Comparison of ENCODE assay signal across 10 cellular contexts in genomic region chr19:3950871-3951861, GRCh38. TPM values are rescaled to one million over a fixed set of nuclear protein-coding genes. Genes with fewer than 3 reads are reported as not detected.
DNase-seq lines count a peak whose midpoint lies in the region; ATAC-seq and TF ChIP-seq lines count a peak whose summit lies in the region.
"Had no signal": no experiment of that assay in that cellular context is flagged by ENCODE, and none has a peak within 500 bp of the region (broad histone marks: within the 10 kb centered on the region; RNA-seq: fewer than 3 reads in every experiment).

No MANE protein-coding gene starts in this region.

- intact Hi-C loops in body of pancreas (cut with DNase I) = no loop called here
- intact Hi-C loops in upper lobe of right lung (cut with DNase I) = no loop called here
- intact Hi-C loops in activated CD4-positive, alpha-beta memory T cell treated with anti-CD3 and anti-CD28 coated beads for 36 hours (cut with micrococcal nuclease) = no loop called here

- H3K27ac ChIP-seq in body of pancreas (peak overlapping the region in 1 of 4 donors; percentile 0), mucosa of rectum (ENCODE audit: low read depth in 2 of 2, low read length in 2 of 2) (no peak overlapping the region), upper lobe of right lung (no peak overlapping the region)
- H3K27ac ChIP-seq: brain microvascular endothelial cell had no signal

- no peak overlapping the region for H3K9ac ChIP-seq in mucosa of rectum (ENCODE audit: low read depth in 1 of 2, low read length in 2 of 2)

- H3K4me3 ChIP-seq in body of pancreas = no peak overlapping the region
- peak overlapping the region; percentile 17 to 37 for H3K4me3 ChIP-seq in mucosa of rectum (ENCODE audit: low read length in 2 of 2)
- peak overlapping the region; percentile 2 for H3K4me3 ChIP-seq in upper lobe of right lung

- TF ChIP-seq CTCF in body of pancreas (IDR thresholded peaks at IDR 0.05) = no peak
- TF ChIP-seq CTCF in upper lobe of right lung (IDR thresholded peaks at IDR 0.05) = no peak

- TF ChIP-seq POLR2A in body of pancreas (IDR thresholded peaks at IDR 0.05) = no peak

- DNase-seq in activated T-cell treated with anti-CD3 and anti-CD28 coated beads, Interleukin-2, amount 50 U/mL, for 24 hours = peak; percentile 64
- DNase-seq in activated T-cell treated with anti-CD3 and anti-CD28 coated beads for 4 hours (no peak), body of pancreas (peak in 3 of 4 donors; percentile 31 to 55 (median 49)), upper lobe of right lung (no peak), HCEC 1CT (no peak)
- DNase-seq in activated CD4-positive, alpha-beta memory T cell treated with anti-CD3 and anti-CD28 coated beads for 36 hours = no peak
- DNase-seq: brain microvascular endothelial cell had no signal

- H3K4me1 Mint-ChIP-seq in activated T-cell treated with anti-CD3 and anti-CD28 coated beads, Interleukin-2, amount 50 U/mL, for 24 hours (ENCODE audit: low read depth) = peaks cover 12% of the 10 kb centered on the region
- peaks cover 4% of the 10 kb centered on the region for H3K4me1 Mint-ChIP-seq in activated CD4-positive, alpha-beta memory T cell treated with anti-CD3 and anti-CD28 coated beads for 36 hours (ENCODE audit: low read depth)

- H3K36me3 Mint-ChIP-seq in activated T-cell treated with anti-CD3 and anti-CD28 coated beads, Interleukin-2, amount 50 U/mL, for 24 hours (ENCODE audit: low read depth) = peaks cover 5% of the 10 kb centered on the region
- no peaks in the 10 kb centered on the region for H3K36me3 Mint-ChIP-seq in activated CD4-positive, alpha-beta memory T cell treated with anti-CD3 and anti-CD28 coated beads for 36 hours

- H3K27me3 Mint-ChIP-seq in activated T-cell treated with anti-CD3 and anti-CD28 coated beads, Interleukin-2, amount 50 U/mL, for 24 hours = peaks cover 2% of the 10 kb centered on the region
- no peaks in the 10 kb centered on the region for H3K27me3 Mint-ChIP-seq in activated CD4-positive, alpha-beta memory T cell treated with anti-CD3 and anti-CD28 coated beads for 36 hours

- no peaks in the 10 kb centered on the region for H3K36me3 ChIP-seq in body of pancreas (replicated peaks in 1 of 2; ENCODE audit: insufficient read depth in 1 of 2, low read depth in 2 of 2)
- H3K36me3 ChIP-seq in mucosa of rectum (ENCODE audit: control insufficient read depth in 2 of 2, insufficient read depth in 2 of 2, low read length in 2 of 2) = no peaks in the 10 kb centered on the region
- no peaks in the 10 kb centered on the region for H3K36me3 ChIP-seq in upper lobe of right lung

- no peaks in the 10 kb centered on the region for H3K9me3 Mint-ChIP-seq in activated T-cell treated with anti-CD3 and anti-CD28 coated beads, Interleukin-2, amount 50 U/mL, for 24 hours
- no peaks in the 10 kb centered on the region for H3K9me3 Mint-ChIP-seq in activated CD4-positive, alpha-beta memory T cell treated with anti-CD3 and anti-CD28 coated beads for 36 hours
- H3K9me3 Mint-ChIP-seq: T-helper 1 cell treated with Interleukin-12 subunit alpha and Interleukin-12 subunit beta and Interleukin-4 antibody, amounts not matched to agents 30 μg/mL and 1 μg/mL, for 36 hours had no signal

- peak overlapping the region; percentile 86 for H3K27ac Mint-ChIP-seq in activated T-cell treated with anti-CD3 and anti-CD28 coated beads, Interleukin-2, amount 50 U/mL, for 24 hours
- H3K27ac Mint-ChIP-seq in activated CD4-positive, alpha-beta memory T cell treated with anti-CD3 and anti-CD28 coated beads for 36 hours = no peak overlapping the region
- H3K27ac Mint-ChIP-seq: T-helper 1 cell treated with Interleukin-12 subunit alpha and Interleukin-12 subunit beta and Interleukin-4 antibody, amounts not matched to agents 30 μg/mL and 1 μg/mL, for 36 hours had no signal

- H3K9me3 ChIP-seq in body of pancreas (no peaks in the 10 kb centered on the region), mucosa of rectum (ENCODE audit: control insufficient read depth in 2 of 2, low read length in 2 of 2) (no peaks in the 10 kb centered on the region), upper lobe of right lung (no peaks in the 10 kb centered on the region)

- ATAC-seq in body of pancreas = peak; percentile 38
- ATAC-seq in upper lobe of right lung = peak; percentile 19
- ATAC-seq in GM21717 (IDR thresholded peaks at IDR 0.05; ENCODE audit: unreplicated experiment) = no peak

- CTCF ChIA-PET in activated CD4-positive, alpha-beta memory T cell treated with anti-CD3 and anti-CD28 coated beads for 36 hours (lab: Charles Lee) = no interaction called here

- H3K27me3 ChIP-seq in body of pancreas (no peaks in the 10 kb centered on the region), mucosa of rectum (ENCODE audit: control insufficient read depth in 2 of 2, insufficient read depth in 2 of 2, low read length in 2 of 2) (no peaks in the 10 kb centered on the region), upper lobe of right lung (no peaks in the 10 kb centered on the region)
- H3K27me3 ChIP-seq: brain microvascular endothelial cell had no signal

- WGBS in body of pancreas, 2 donors = 34 to 36% methylated on average over 25 to 41 of the region's 41 CpGs

- peak overlapping the region; percentile 81 for H3K4me3 Mint-ChIP-seq in activated T-cell treated with anti-CD3 and anti-CD28 coated beads, Interleukin-2, amount 50 U/mL, for 24 hours
- H3K4me3 Mint-ChIP-seq in activated CD4-positive, alpha-beta memory T cell treated with anti-CD3 and anti-CD28 coated beads for 36 hours = no peak overlapping the region
- H3K4me3 Mint-ChIP-seq: T-helper 1 cell treated with Interleukin-12 subunit alpha and Interleukin-12 subunit beta and Interleukin-4 antibody, amounts not matched to agents 30 μg/mL and 1 μg/mL, for 36 hours had no signal

- peaks cover 22% of the 10 kb centered on the region for H3K4me1 ChIP-seq in body of pancreas
- peaks cover 0 to 4% of the 10 kb centered on the region in 2 donors for H3K4me1 ChIP-seq in mucosa of rectum (ENCODE audit: control insufficient read depth in 2 of 2, insufficient read depth in 2 of 2, low read length in 2 of 2)
- H3K4me1 ChIP-seq in upper lobe of right lung = no peaks in the 10 kb centered on the region

- POLR2A ChIA-PET in activated CD4-positive, alpha-beta memory T cell treated with anti-CD3 and anti-CD28 coated beads for 36 hours (lab: Charles Lee) = no interaction called here

RNA-seq across cellular contexts. Expression of gene NMRK2, which starts 18.3 kb away (rescaled TPM):
- total RNA-seq in body of pancreas (not detected), upper lobe of right lung (1.6 TPM)
- total RNA-seq in activated CD4-positive, alpha-beta memory T cell treated with anti-CD3 and anti-CD28 coated beads for 36 hours = not detected

RNA-seq across cellular contexts. Expression of gene DAPK3, which starts 19.7 kb away (rescaled TPM):
- total RNA-seq in body of pancreas (10 to 100 TPM; 44.5 to 47.7 TPM), upper lobe of right lung (70.7 TPM)
- 10 to 100 TPM; 32.4 to 33.3 TPM for total RNA-seq in activated CD4-positive, alpha-beta memory T cell treated with anti-CD3 and anti-CD28 coated beads for 36 hours

RNA-seq across cellular contexts. Expression of gene EEF2, which starts 34.1 kb away (rescaled TPM):
- total RNA-seq in body of pancreas (1,000 to 10,000 TPM; 1,656 to 1,704 TPM), upper lobe of right lung (1,960 TPM)
- 1,000 to 10,000 TPM; 3,113 to 3,225 TPM for total RNA-seq in activated CD4-positive, alpha-beta memory T cell treated with anti-CD3 and anti-CD28 coated beads for 36 hours

RNA-seq across cellular contexts. Expression of gene PIAS4, which starts 56.4 kb away (rescaled TPM):
- total RNA-seq in body of pancreas = 10 to 100 TPM; 12.7 to 17.1 TPM
- total RNA-seq in upper lobe of right lung = 25.4 TPM
- 10 to 100 TPM; 22.5 to 24.4 TPM for total RNA-seq in activated CD4-positive, alpha-beta memory T cell treated with anti-CD3 and anti-CD28 coated beads for 36 hours

Comparison
In these comparisons a context has a peak if more than half of its experiments do, and no peak if none do; other contexts are left out.
1. DNase-seq: peak in activated T-cell treated with anti-CD3 and anti-CD28 coated beads, Interleukin-2, amount 50 U/mL, for 24 hours (single experiment) and body of pancreas (3 of 4); none in activated T-cell treated with anti-CD3 and anti-CD28 coated beads for 4 hours (single experiment), upper lobe of right lung (single experiment), activated CD4-positive, alpha-beta memory T cell treated with anti-CD3 and anti-CD28 coated beads for 36 hours (single experiment) and HCEC 1CT (single experiment).
2. H3K4me3 ChIP-seq: peak in mucosa of rectum (2 of 2) and upper lobe of right lung (single experiment); none in body of pancreas (0 of 2).